Comparison of ENCODE assay signal across 1 cellular context in genomic region chr1:172003766-172004530, GRCh38.
TF ChIP-seq lines count a peak whose summit lies in the region.

No MANE protein-coding gene starts in this region.

TF ChIP-seq in SK-N-SH, 30 proteins besides CTCF, POLR2A, EP300 and RAD21 (continued from another document):
- TF ChIP-seq ZBTB33 (IDR thresholded peaks at IDR 0.05; ENCODE audit: borderline replicate concordance, low read depth): no peak
- no peak for TF ChIP-seq SMC3 (IDR thresholded peaks at IDR 0.05; ENCODE audit: low read depth, low read length)
- peak; percentile 72 for TF ChIP-seq TCF12 (IDR thresholded peaks at IDR 0.05)
- no peak for TF ChIP-seq USF1 (IDR thresholded peaks at IDR 0.05; ENCODE audit: borderline replicate concordance, low read depth)
- TF ChIP-seq NFIC (IDR thresholded peaks at IDR 0.05; ENCODE audit: borderline replicate concordance): peak; percentile 54; the same call in 1 of the 2 replicates
